Comparison of ENCODE assay signal across 29 cellular contexts in the genomic region with DNA sequence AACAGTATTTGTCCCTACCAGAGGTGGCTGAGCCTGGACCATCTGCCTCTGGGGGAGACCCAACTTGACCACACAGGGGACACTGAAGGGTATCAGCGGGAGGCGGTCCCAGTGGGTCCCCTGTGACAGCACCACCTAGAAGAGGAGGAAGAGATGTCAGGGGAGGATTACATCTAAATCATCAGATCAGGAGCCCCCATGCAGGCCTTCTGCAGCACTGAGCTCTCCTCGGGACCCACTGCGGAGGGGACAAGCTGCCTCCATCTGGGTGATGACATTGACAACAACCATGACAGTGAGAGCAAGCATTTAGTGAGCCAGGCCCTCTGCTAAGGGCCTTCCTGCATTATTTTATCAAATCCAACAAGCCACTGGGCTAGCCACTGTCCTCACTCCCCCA. TPM values are rescaled to one million over a fixed set of nuclear protein-coding genes. Genes with fewer than 3 reads are reported as not detected.
DNase-seq lines count a peak whose midpoint lies in the region; ATAC-seq and TF ChIP-seq lines count a peak whose summit lies in the region.
"Had no signal": no experiment of that assay in that cellular context is flagged by ENCODE, and none has a peak within 500 bp of the region (broad histone marks: within the 10 kb centered on the region; RNA-seq: fewer than 3 reads in every experiment).

No MANE protein-coding gene starts in this region.

- H3K9me3 ChIP-seq in mammary epithelial cell (replicated peaks; ENCODE audit: insufficient read depth, low read length) = no peaks in the 10 kb centered on the region
- no peaks in the 10 kb centered on the region; the same call in 1 of the 2 replicates for H3K9me3 ChIP-seq in BE2C
- H3K9me3 ChIP-seq: BLaER1 treated with 17β-estradiol and CSF1 and Interleukin-3, amounts not matched to agents 10 nM and 100 nM; HAP-1; suprapubic skin had no signal

- no TSS peak for BruUV-seq in mammary epithelial cell (replicated peaks; lab: Mats Ljungman, UMichigan)

- H3K36me3 ChIP-seq in mammary epithelial cell (ENCODE audit: insufficient read depth, low read length) (no peaks in the 10 kb centered on the region), BE2C (no peaks in the 10 kb centered on the region)

- no peaks in the 10 kb centered on the region for H4K20me1 ChIP-seq in mammary epithelial cell (ENCODE audit: insufficient read depth, low read length)

- H3K79me2 ChIP-seq in mammary epithelial cell (ENCODE audit: insufficient read depth, low read length) = no peaks in the 10 kb centered on the region

- POLR2A ChIA-PET in T-cell (lab: Charles Lee) = interaction anchor here in 1 of 2 donors (0.5 kb wide), 1 partner anchor 53 kb away, joined by 4 read pairs; no protein-coding TSS in a partner anchor

- H3K27me3 Mint-ChIP-seq in activated T-cell treated with anti-CD3 and anti-CD28 coated beads, Interleukin-2, amount 50 U/mL, for 24 hours = no peaks in the 10 kb centered on the region
- no peaks in the 10 kb centered on the region for H3K27me3 Mint-ChIP-seq in activated T-cell treated with anti-CD3 and anti-CD28 coated beads, Interleukin-2, amount 50 U/mL, for 4 hours (ENCODE audit: low read depth)
- no peaks in the 10 kb centered on the region for H3K27me3 Mint-ChIP-seq in T-cell
- H3K27me3 Mint-ChIP-seq in dendritic cell treated with granulocyte-macrophage colony-stimulating factor and Interleukin-4, amounts not matched to agents 40 ng/mL and 50 ng/mL, for 4 days = no peaks in the 10 kb centered on the region
- H3K27me3 Mint-ChIP-seq: activated CD4-positive, alpha-beta memory T cell treated with anti-CD3 and anti-CD28 coated beads for 36 hours; activated naive CD4-positive, alpha-beta T cell treated with anti-CD3 and anti-CD28 coated beads, Interleukin-2, amount 50 U/mL, for 24 hours had no signal

- no peaks in the 10 kb centered on the region for H3K9me3 Mint-ChIP-seq in activated T-cell treated with anti-CD3 and anti-CD28 coated beads, Interleukin-2, amount 50 U/mL, for 24 hours
- no peaks in the 10 kb centered on the region for H3K9me3 Mint-ChIP-seq in activated T-cell treated with anti-CD3 and anti-CD28 coated beads, Interleukin-2, amount 50 U/mL, for 4 hours
- H3K9me3 Mint-ChIP-seq in T-cell = no peaks in the 10 kb centered on the region
- H3K9me3 Mint-ChIP-seq in dendritic cell treated with granulocyte-macrophage colony-stimulating factor and Interleukin-4, amounts not matched to agents 40 ng/mL and 50 ng/mL, for 4 days = no peaks in the 10 kb centered on the region
- H3K9me3 Mint-ChIP-seq in stimulated activated effector memory CD8-positive, alpha-beta T cell treated with anti-CD3 and anti-CD28 coated beads, Interleukin-12 subunit alpha, Interleukin-12 subunit beta, amount 100 ng/mL, for 72 hours = no peaks in the 10 kb centered on the region
- H3K9me3 Mint-ChIP-seq: activated CD4-positive, alpha-beta memory T cell treated with anti-CD3 and anti-CD28 coated beads for 36 hours; activated naive CD4-positive, alpha-beta T cell treated with anti-CD3 and anti-CD28 coated beads, Interleukin-2, amount 50 U/mL, for 24 hours had no signal

- no peak overlapping the region for H3K4me3 Mint-ChIP-seq in activated T-cell treated with anti-CD3 and anti-CD28 coated beads, Interleukin-2, amount 50 U/mL, for 24 hours
- no peak overlapping the region for H3K4me3 Mint-ChIP-seq in activated T-cell treated with anti-CD3 and anti-CD28 coated beads, Interleukin-2, amount 50 U/mL, for 4 hours
- H3K4me3 Mint-ChIP-seq in T-cell = no peak overlapping the region
- no peak overlapping the region for H3K4me3 Mint-ChIP-seq in dendritic cell treated with granulocyte-macrophage colony-stimulating factor and Interleukin-4, amounts not matched to agents 40 ng/mL and 50 ng/mL, for 4 days
- H3K4me3 Mint-ChIP-seq in stimulated activated effector memory CD8-positive, alpha-beta T cell treated with anti-CD3 and anti-CD28 coated beads, Interleukin-12 subunit alpha, Interleukin-12 subunit beta, amount 100 ng/mL, for 72 hours = no peak overlapping the region
- H3K4me3 Mint-ChIP-seq: activated CD4-positive, alpha-beta memory T cell treated with anti-CD3 and anti-CD28 coated beads for 36 hours; activated naive CD4-positive, alpha-beta T cell treated with anti-CD3 and anti-CD28 coated beads, Interleukin-2, amount 50 U/mL, for 24 hours had no signal

- dilution Hi-C loops in mammary epithelial cell (cut with HindIII; ENCODE audit: low sequenced_read_pairs) = loop anchor here (5.0 kb wide), 1 partner anchor 45 kb away; a partner anchor contains a TSS

- WGBS in mammary epithelial cell (ENCODE audit: low coverage, missing lambda C conversion rate) = 94% methylated on average over 2 of the region's 4 CpGs

- TF ChIP-seq CTCF in mammary epithelial cell (conservative IDR thresholded peaks at IDR 0.05 in 1 of 2, IDR thresholded peaks at IDR 0.05 in 1 of 2; ENCODE audit: extremely low read depth in 1 of 2, insufficient read depth in 1 of 2, low read depth in 1 of 2, low read length in 2 of 2) (no peak), BE2C (IDR thresholded peaks at IDR 0.05; ENCODE audit: low read depth, low read length) (no peak)

- no peak overlapping the region for H2AFZ ChIP-seq in mammary epithelial cell (ENCODE audit: low read depth, low read length)

- H3K27me3 ChIP-seq in mammary epithelial cell (ENCODE audit: insufficient read depth, low read length) (no peaks in the 10 kb centered on the region), BE2C (no peaks in the 10 kb centered on the region)
- H3K27me3 ChIP-seq: BLaER1 treated with 17β-estradiol and CSF1 and Interleukin-3, amounts not matched to agents 10 nM and 100 nM; dorsolateral prefrontal cortex; suprapubic skin had no signal

- peaks cover 96% of the 10 kb centered on the region for H3K36me3 Mint-ChIP-seq in activated T-cell treated with anti-CD3 and anti-CD28 coated beads, Interleukin-2, amount 50 U/mL, for 24 hours (ENCODE audit: low read depth)
- H3K36me3 Mint-ChIP-seq in activated T-cell treated with anti-CD3 and anti-CD28 coated beads, Interleukin-2, amount 50 U/mL, for 4 hours (ENCODE audit: insufficient read depth) = peaks cover 49% of the 10 kb centered on the region
- peaks cover 77% of the 10 kb centered on the region for H3K36me3 Mint-ChIP-seq in T-cell
- H3K36me3 Mint-ChIP-seq in dendritic cell treated with granulocyte-macrophage colony-stimulating factor and Interleukin-4, amounts not matched to agents 40 ng/mL and 50 ng/mL, for 4 days (ENCODE audit: low read depth) = peaks cover 100% of the 10 kb centered on the region
- peaks cover 100% of the 10 kb centered on the region for H3K36me3 Mint-ChIP-seq in stimulated activated effector memory CD8-positive, alpha-beta T cell treated with anti-CD3 and anti-CD28 coated beads, Interleukin-12 subunit alpha, Interleukin-12 subunit beta, amount 100 ng/mL, for 72 hours

- intact Hi-C loops in dendritic cell treated with granulocyte-macrophage colony-stimulating factor and Interleukin-4, amounts not matched to agents 40 ng/mL and 50 ng/mL, for 4 days (cut with micrococcal nuclease) = no loop called here
- intact Hi-C loops in mammary epithelial cell (cut with micrococcal nuclease) = no loop called here

- no peak for ATAC-seq in activated T-cell treated with anti-CD3 and anti-CD28 coated beads, Interleukin-2, amount 50 U/mL, for 4 hours
- ATAC-seq in T-cell (replicated peaks in 1 of 4) = no peak
- ATAC-seq in stimulated activated effector memory CD8-positive, alpha-beta T cell treated with anti-CD3 and anti-CD28 coated beads, Interleukin-12 subunit alpha, Interleukin-12 subunit beta, amount 100 ng/mL, for 72 hours = no peak

- H3K27ac Mint-ChIP-seq in activated T-cell treated with anti-CD3 and anti-CD28 coated beads, Interleukin-2, amount 50 U/mL, for 24 hours = peak overlapping the region; percentile 88
- peak overlapping the region; percentile 61 to 63 for H3K27ac Mint-ChIP-seq in T-cell
- peak overlapping the region; percentile 73 for H3K27ac Mint-ChIP-seq in dendritic cell treated with granulocyte-macrophage colony-stimulating factor and Interleukin-4, amounts not matched to agents 40 ng/mL and 50 ng/mL, for 4 days
- H3K27ac Mint-ChIP-seq in stimulated activated effector memory CD8-positive, alpha-beta T cell treated with anti-CD3 and anti-CD28 coated beads, Interleukin-12 subunit alpha, Interleukin-12 subunit beta, amount 100 ng/mL, for 72 hours = peak overlapping the region; percentile 92

- no peak overlapping the region for H3K27ac ChIP-seq in mammary epithelial cell (ENCODE audit: insufficient read depth, low read depth, low read length)
- H3K27ac ChIP-seq: dorsolateral prefrontal cortex, SK-N-MC, suprapubic skin had no signal

- H3K4me1 Mint-ChIP-seq in activated T-cell treated with anti-CD3 and anti-CD28 coated beads, Interleukin-2, amount 50 U/mL, for 24 hours (ENCODE audit: low read depth) = peaks cover 23% of the 10 kb centered on the region
- peaks cover 11% of the 10 kb centered on the region for H3K4me1 Mint-ChIP-seq in activated T-cell treated with anti-CD3 and anti-CD28 coated beads, Interleukin-2, amount 50 U/mL, for 4 hours (ENCODE audit: low read depth)
- H3K4me1 Mint-ChIP-seq in T-cell = peaks cover 20 to 28% (median 27%) of the 10 kb centered on the region in 3 donors
- H3K4me1 Mint-ChIP-seq in dendritic cell treated with granulocyte-macrophage colony-stimulating factor and Interleukin-4, amounts not matched to agents 40 ng/mL and 50 ng/mL, for 4 days (ENCODE audit: low read depth) = peaks cover 30% of the 10 kb centered on the region
- peaks cover 21% of the 10 kb centered on the region for H3K4me1 Mint-ChIP-seq in stimulated activated effector memory CD8-positive, alpha-beta T cell treated with anti-CD3 and anti-CD28 coated beads, Interleukin-12 subunit alpha, Interleukin-12 subunit beta, amount 100 ng/mL, for 72 hours

- no peak overlapping the region for H3K9ac ChIP-seq in mammary epithelial cell (ENCODE audit: insufficient read depth, low read length)

- H3K4me1 ChIP-seq in mammary epithelial cell (ENCODE audit: insufficient read depth, low read length) (peaks cover 11% of the 10 kb centered on the region), BE2C (no peaks in the 10 kb centered on the region; the same call in 1 of the 2 replicates)
- H3K4me1 ChIP-seq: HAP-1, suprapubic skin had no signal

- no peak overlapping the region for H3K4me2 ChIP-seq in mammary epithelial cell (ENCODE audit: insufficient read depth, low read depth, low read length)
- H3K4me2 ChIP-seq: BLaER1 treated with 17β-estradiol and CSF1 and Interleukin-3, amounts not matched to agents 10 nM and 100 nM had no signal

- no peak for DNase-seq in activated T-cell treated with anti-CD3 and anti-CD28 coated beads, Interleukin-2, amount 50 U/mL, for 24 hours
- DNase-seq in activated T-cell treated with anti-CD3 and anti-CD28 coated beads, Interleukin-2, amount 50 U/mL, for 4 hours = no peak
- no peak for DNase-seq in T-cell
- no peak for DNase-seq in stimulated activated effector memory CD8-positive, alpha-beta T cell treated with anti-CD3 and anti-CD28 coated beads, Interleukin-12 subunit alpha, Interleukin-12 subunit beta, amount 100 ng/mL, for 72 hours (ENCODE audit: low spot score in 2 of 2)
- no peak for DNase-seq in mammary epithelial cell
- DNase-seq in BE2C = no peak
- no peak for DNase-seq in HUDEP-2 (lab: John Stamatoyannopoulos, UW; ENCODE audit: unreplicated experiment in 76 of 76)
- DNase-seq: ACHN; activated CD4-positive, alpha-beta memory T cell treated with anti-CD3 and anti-CD28 coated beads for 36 hours; caudate nucleus; dorsolateral prefrontal cortex; EL; IMR-90; kidney glomerular epithelial cell; NCI-H1092 treated with DMSO at 0.1 percent for 48 hours; NCI-H2029; NCI-H226; T-helper 9 cell had no signal

- CTCF ChIA-PET in T-cell (lab: Charles Lee) = no interaction called here
- CTCF ChIA-PET in mammary epithelial cell (lab: Charles Lee; ENCODE audit: low non-redundant PET) = no interaction called here

- in situ Hi-C loops in mammary epithelial cell (cut with MboI; ENCODE audit: low sequenced_read_pairs in 2 of 2) = loop anchor here in 1 of 2 donors (5.0 kb wide), 1 partner anchor 55 kb away; no protein-coding TSS in a partner anchor

- H3K4me3 ChIP-seq in mammary epithelial cell (replicated peaks in 1 of 3; ENCODE audit: insufficient read depth in 1 of 3, low read depth in 2 of 3, low read length in 3 of 3) = no peak overlapping the region
- no peak overlapping the region for H3K4me3 ChIP-seq in BE2C (ENCODE audit: low read depth, low read length)
- H3K4me3 ChIP-seq: BLaER1 treated with 17β-estradiol and CSF1 and Interleukin-3, amounts not matched to agents 10 nM and 100 nM; dorsolateral prefrontal cortex; HAP-1; lung; SK-N-MC; suprapubic skin had no signal

RNA-seq across cellular contexts. Expression of a gene that starts 12.3 kb away (rescaled TPM):
- total RNA-seq in activated T-cell treated with anti-CD3 and anti-CD28 coated beads, Interleukin-2, amount 50 U/mL, for 4 hours = 1 to 10 TPM in 1 of 3 donors, under 1 TPM in 1, not detected in 1; 0.84 to 1.0 TPM
- total RNA-seq in T-cell = 1 to 10 TPM in 3 of 5 donors, not detected in 2; 1.4 to 2.2 (median 1.8) TPM
- total RNA-seq in mammary epithelial cell = not detected
- polyA plus RNA-seq in mammary epithelial cell = not detected
- polyA minus RNA-seq in mammary epithelial cell = not detected
- not detected for polyA plus RNA-seq in BE2C (2012; ENCODE audit: insufficient read depth, insufficient read length, low read depth)
- total RNA-seq: activated CD4-positive, alpha-beta memory T cell treated with anti-CD3 and anti-CD28 coated beads for 36 hours; astrocyte; IMR-90; RPMI7951; skeletal muscle tissue; urinary bladder had no signal
- polyA plus RNA-seq: IMR-90 had no signal

RNA-seq across cellular contexts. Expression of a gene that starts 19.1 kb away (rescaled TPM):
- total RNA-seq in activated T-cell treated with anti-CD3 and anti-CD28 coated beads, Interleukin-2, amount 50 U/mL, for 4 hours = 1 to 10 TPM; 2.4 to 4.5 (median 3.5) TPM
- total RNA-seq in T-cell (1 to 10 TPM in 3 of 5 donors, not detected in 2; 4.2 to 8.3 (median 6.2) TPM), mammary epithelial cell (not detected)
- not detected for polyA plus RNA-seq in mammary epithelial cell
- not detected for polyA minus RNA-seq in mammary epithelial cell
- polyA plus RNA-seq in BE2C (2012; ENCODE audit: insufficient read depth, insufficient read length, low read depth) = not detected
- total RNA-seq: activated CD4-positive, alpha-beta memory T cell treated with anti-CD3 and anti-CD28 coated beads for 36 hours; astrocyte; RPMI7951 had no signal
- polyA plus RNA-seq: IMR-90 had no signal

RNA-seq across cellular contexts. Expression of a gene that starts 45.8 kb away (rescaled TPM):
- total RNA-seq in activated T-cell treated with anti-CD3 and anti-CD28 coated beads, Interleukin-2, amount 50 U/mL, for 4 hours = 10 to 100 TPM; 77.2 to 81.7 (median 80.6) TPM
- total RNA-seq in T-cell (100 to 1,000 TPM; 382 to 462 (median 415) TPM), mammary epithelial cell (1 to 10 TPM; 4.5 to 8.1 TPM)
- 2.8 TPM for polyA plus RNA-seq in mammary epithelial cell
- polyA minus RNA-seq in mammary epithelial cell = 6.4 TPM
- 23.9 TPM for polyA plus RNA-seq in BE2C (2012; ENCODE audit: insufficient read depth, insufficient read length, low read depth)

Comparison
In these comparisons a context has a peak if more than half of its experiments do, and no peak if none do; other contexts are left out.
1. RNA of a gene that starts 45.8 kb away (total RNA-seq): 382 to 462 TPM in T-cell and 77.2 to 81.7 TPM in activated T-cell treated with anti-CD3 and anti-CD28 coated beads, Interleukin-2, amount 50 U/mL, for 4 hours; 4.5 to 8.1 TPM in mammary epithelial cell; every median in the first group is over 4 times any median in the second.
2. Peak in every context shown above with its lines, with median percentiles within 50 percentile points of each other: H3K27ac Mint-ChIP-seq.